Comparison of ENCODE assay signal across 8 cellular contexts in the genomic region with DNA sequence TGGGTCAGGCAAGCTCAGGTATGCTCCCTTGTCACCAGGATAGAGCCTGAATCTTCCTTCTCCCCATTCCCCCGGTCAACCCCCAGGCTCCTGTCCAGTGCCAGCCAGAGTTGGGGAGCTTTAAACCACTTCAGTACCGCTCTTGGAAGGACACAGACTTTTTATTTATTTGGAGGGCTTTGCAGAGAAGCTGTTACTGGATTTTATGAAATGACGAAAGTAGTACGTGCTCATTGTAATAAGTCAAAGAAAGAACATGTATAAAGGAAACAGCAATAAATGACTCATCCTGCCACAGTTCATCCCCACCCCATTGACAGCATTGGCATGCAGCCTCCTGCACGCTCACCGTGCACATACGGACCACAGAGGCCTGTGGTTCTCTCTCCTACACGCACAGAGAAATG.
DNase-seq lines count a peak whose midpoint lies in the region; ATAC-seq and TF ChIP-seq lines count a peak whose summit lies in the region.

No MANE protein-coding gene starts in this region.

- H3K36me3 ChIP-seq in colonic mucosa (no peaks in the 10 kb centered on the region), gastrocnemius medialis (no peaks in the 10 kb centered on the region), right atrium auricular region (no peaks in the 10 kb centered on the region)

- no peak for TF ChIP-seq POLR2A in gastrocnemius medialis (IDR thresholded peaks at IDR 0.05)

- no peaks in the 10 kb centered on the region for H3K4me1 ChIP-seq in colonic mucosa
- no peaks in the 10 kb centered on the region for H3K4me1 ChIP-seq in gastrocnemius medialis
- no peaks in the 10 kb centered on the region for H3K4me1 ChIP-seq in right atrium auricular region

- no peak overlapping the region for H3K9ac ChIP-seq in colonic mucosa (ENCODE audit: low read depth in 2 of 2, low read length in 2 of 2)

- intact Hi-C loops in colonic mucosa (cut with DNase I) (no loop called here), gastrocnemius medialis (cut with DNase I; ENCODE audit: low total_unique reads) (loop anchor here (10.0 kb wide), 1 partner anchor 533 kb away; no protein-coding TSS in a partner anchor), posterior cingulate gyrus (cut with DNase I) (no loop called here)

- H3K27ac ChIP-seq in colonic mucosa (peak overlapping the region; percentile 21), gastrocnemius medialis (no peak overlapping the region), right atrium auricular region (no peak overlapping the region)

- TF ChIP-seq CTCF in colonic mucosa (IDR thresholded peaks at IDR 0.05): no peak
- TF ChIP-seq CTCF in gastrocnemius medialis (IDR thresholded peaks at IDR 0.05 in 4 of 5, conservative IDR thresholded peaks at IDR 0.05 in 1 of 5): no peak
- no peak for TF ChIP-seq CTCF in right atrium auricular region (IDR thresholded peaks at IDR 0.05)

- peak; percentile 33 to 42 for ATAC-seq in gastrocnemius medialis

- H3K9me3 ChIP-seq in colonic mucosa (no peaks in the 10 kb centered on the region), gastrocnemius medialis (no peaks in the 10 kb centered on the region), right atrium auricular region (no peaks in the 10 kb centered on the region)

- H3K4me3 ChIP-seq in colonic mucosa (no peak overlapping the region), gastrocnemius medialis (no peak overlapping the region), right atrium auricular region (no peak overlapping the region)

- in situ Hi-C loops in gastrocnemius medialis (cut with MboI; ENCODE audit: low sequenced_read_pairs in 4 of 4): no loop called here

- DNase-seq in stimulated activated naive CD4-positive, alpha-beta T cell treated with Interleukin-2 at 50 U/mL for 16 hours (lab: John Stamatoyannopoulos, UW): peak; percentile 78
- DNase-seq in stimulated activated naive CD4-positive, alpha-beta T cell (lab: John Stamatoyannopoulos, UW): no peak
- peak in 3 of 5 experiments; percentile 31 to 99 (median 53) for DNase-seq in T-helper 2 cell
- peak; percentile 72 for DNase-seq in colonic mucosa
- DNase-seq in gastrocnemius medialis: no peak
- DNase-seq in posterior cingulate gyrus: no peak
- DNase-seq in right atrium auricular region (ENCODE audit: low spot score): no peak
- DNase-seq in DMS 273 treated with DMSO at 0.1 percent for 48 hours (lab: John Stamatoyannopoulos, UW): no peak

- H3K27me3 ChIP-seq in colonic mucosa: no peaks in the 10 kb centered on the region
- H3K27me3 ChIP-seq in gastrocnemius medialis: no peaks in the 10 kb centered on the region
- no peaks in the 10 kb centered on the region for H3K27me3 ChIP-seq in right atrium auricular region

Comparison
In these comparisons a context has a peak if more than half of its experiments do, and no peak if none do; other contexts are left out.
1. DNase-seq: peak in stimulated activated naive CD4-positive, alpha-beta T cell treated with Interleukin-2 at 50 U/mL for 16 hours (single experiment), T-helper 2 cell (3 of 5) and colonic mucosa (single experiment); none in stimulated activated naive CD4-positive, alpha-beta T cell (0 of 6), gastrocnemius medialis (0 of 2), posterior cingulate gyrus (0 of 10), right atrium auricular region (single experiment) and DMS 273 treated with DMSO at 0.1 percent for 48 hours (single experiment).